Comparison of ENCODE assay signal across 11 cellular contexts in genomic region chr2:210440206-210440605, GRCh38.
"Had no signal": no experiment of that assay in that cellular context is flagged by ENCODE, and none has a peak within 500 bp of the region (broad histone marks: within the 10 kb centered on the region; RNA-seq: fewer than 3 reads in every experiment).

No MANE protein-coding gene starts in this region.

- ATAC-seq: activated T-cell treated with anti-CD3 and anti-CD28 coated beads, Interleukin-2, amount 50 U/mL, for 4 hours; stimulated activated naive CD8-positive, alpha-beta T cell treated with anti-CD3 and anti-CD28 coated beads, Interleukin-15, Interleukin-2, amounts not matched to agents 100 U/mL and 50 U/mL, for 24 hours had no signal

- DNase-seq: activated CD4-positive, alpha-beta T cell treated with anti-CD3 and anti-CD28 coated beads, Interleukin-2, amount 50 U/mL, for 4 hours; activated CD4-positive, CD25-positive, alpha-beta regulatory T cell treated with anti-CD3 and anti-CD28 coated beads, Interleukin-2, amount 50 U/mL, for 72 hours; activated gamma-delta T cell; activated naive CD8-positive, alpha-beta T cell treated with anti-CD3 and anti-CD28 coated beads for 36 hours; activated T-cell treated with anti-CD3 and anti-CD28 coated beads, Interleukin-2, amount 50 U/mL, for 4 hours; brain microvascular endothelial cell; cerebellar nuclear complex; hippocampal formation; kidney glomerular epithelial cell; stimulated activated CD4-positive, alpha-beta T cell treated with anti-CD3 and anti-CD28 coated beads, Interleukin-2, amount 100 ng/mL, for 48 hours; stimulated activated naive CD8-positive, alpha-beta T cell treated with anti-CD3 and anti-CD28 coated beads, Interleukin-15, Interleukin-2, amounts not matched to agents 100 U/mL and 50 U/mL, for 24 hours had no signal

- H3K27ac ChIP-seq: brain microvascular endothelial cell had no signal

- H3K27me3 ChIP-seq: brain microvascular endothelial cell had no signal
